In the genomic region with DNA sequence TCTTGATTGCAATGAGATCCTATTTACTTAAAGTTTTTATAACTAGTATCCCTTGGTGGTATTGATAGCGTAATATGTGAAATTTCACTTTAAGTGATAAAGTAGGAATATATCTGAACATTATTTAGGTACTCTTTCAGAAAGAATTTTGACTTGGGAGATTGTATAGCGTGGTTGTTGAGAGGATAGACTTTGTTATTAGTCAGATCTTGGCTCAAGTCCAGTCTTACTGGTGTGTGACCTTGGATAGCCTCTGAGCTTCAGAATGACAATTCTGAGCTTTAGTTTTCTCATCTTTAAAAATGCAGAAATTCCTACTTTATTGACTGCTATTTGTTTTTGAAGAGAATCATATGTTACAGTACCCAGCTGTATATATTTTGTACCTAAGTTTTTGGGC, we compare ENCODE assay signal across 10 cellular contexts. TPM values are rescaled to one million over a fixed set of nuclear protein-coding genes. Genes with fewer than 3 reads are reported as not detected.
A peak's percentile ranks its signal among the peaks of the same experiment; 100 is the strongest.
DNase-seq lines count a peak whose midpoint lies in the region; ATAC-seq, FAIRE-seq and TF ChIP-seq lines count a peak whose summit lies in the region.
"Had no signal": no experiment of that assay in that cellular context is flagged by ENCODE, and none has a peak within 500 bp of the region (broad histone marks: within the 10 kb centered on the region; RNA-seq: fewer than 3 reads in every experiment).

No MANE protein-coding gene starts in this region.

- DNase-seq in AG09319 (ENCODE audit: extremely low read depth, low read depth) (peak; percentile 23), HFFc6 (peak; percentile 84), astrocyte of the cerebellum (ENCODE audit: low read depth) (peak; percentile 68), keratinocyte (ENCODE audit: low read depth, low spot score) (no peak), activated T-cell treated with anti-CD3 and anti-CD28 coated beads for 4 hours (no peak)
- no peak for DNase-seq in activated CD8-positive, alpha-beta memory T cell treated with anti-CD3 and anti-CD28 coated beads for 24 hours
- DNase-seq in activated CD8-positive, alpha-beta memory T cell treated with anti-CD3 and anti-CD28 coated beads, Interleukin-2, amount 50 U/mL, for 4 hours = no peak
- DNase-seq: sigmoid colon had no signal

- H3K4me3 ChIP-seq in astrocyte of the cerebellum (ENCODE audit: low read depth, low read length) (no peak overlapping the region), keratinocyte (ENCODE audit: control insufficient read depth in 2 of 3, extremely low read depth in 1 of 3, insufficient read depth in 2 of 3, low read depth in 1 of 3, low read length in 3 of 3) (no peak overlapping the region)
- H3K4me3 ChIP-seq: sigmoid colon had no signal

- peaks cover 33% of the 10 kb centered on the region for H3K36me3 Mint-ChIP-seq in HFFc6 (ENCODE audit: low read depth)

- no peaks in the 10 kb centered on the region for H3K4me1 ChIP-seq in keratinocyte (ENCODE audit: control insufficient read depth, extremely low read depth, insufficient read depth, low read length)

- no peaks in the 10 kb centered on the region for H3K9me1 ChIP-seq in keratinocyte (ENCODE audit: control insufficient read depth, extremely low read depth, insufficient read depth, low read length)

- H3K79me2 ChIP-seq in keratinocyte (ENCODE audit: control insufficient read depth, insufficient read depth, low read length) = no peaks in the 10 kb centered on the region

- H3K27me3 ChIP-seq in keratinocyte (ENCODE audit: control insufficient read depth, extremely low read depth, insufficient read depth, low read length) = no peaks in the 10 kb centered on the region
- H3K27me3 ChIP-seq: sigmoid colon had no signal

- H2AFZ ChIP-seq in keratinocyte (ENCODE audit: control insufficient read depth, low read length) = no peak overlapping the region

- H3K27me3 Mint-ChIP-seq in HFFc6 (ENCODE audit: insufficient read depth) = no peaks in the 10 kb centered on the region; the same call in none of the 2 replicates
- H3K27me3 Mint-ChIP-seq: central memory CD8-positive, alpha-beta T cell had no signal

- peaks cover 0 to 1% of the 10 kb centered on the region in 2 experiments for H3K36me3 ChIP-seq in keratinocyte (ENCODE audit: control insufficient read depth in 2 of 2, extremely low read depth in 1 of 2, insufficient read depth in 2 of 2, low read length in 2 of 2)

- dilution Hi-C loops in keratinocyte (cut with MboI; ENCODE audit: extremely low pct_ligation_motif_present, low sequenced_read_pairs) = no loop called here

- no peak overlapping the region for H3K27ac ChIP-seq in keratinocyte (ENCODE audit: control insufficient read depth, insufficient read depth, low read length)
- H3K27ac ChIP-seq: sigmoid colon had no signal

- H3K9me3 ChIP-seq in keratinocyte (ENCODE audit: control insufficient read depth, low read depth, low read length) = no peaks in the 10 kb centered on the region
- H3K9me3 ChIP-seq: sigmoid colon had no signal

- TF ChIP-seq CTCF in AG09319 (IDR thresholded peaks at IDR 0.05; ENCODE audit: low read depth, low read length) = no peak
- TF ChIP-seq CTCF in HFFc6 (IDR thresholded peaks at IDR 0.05) = no peak
- no peak for TF ChIP-seq CTCF in astrocyte of the cerebellum (IDR thresholded peaks at IDR 0.05; ENCODE audit: low read depth, low read length, missing control alignments)
- TF ChIP-seq CTCF in keratinocyte (optimal IDR thresholded peaks at IDR 0.05 in 1 of 3, IDR thresholded peaks at IDR 0.05 in 1 of 3, conservative IDR thresholded peaks at IDR 0.05 in 1 of 3; ENCODE audit: extremely low read depth in 1 of 3, insufficient read depth in 2 of 3, low read length in 3 of 3) = no peak

- ATAC-seq in HG03378 (IDR thresholded peaks at IDR 0.05; ENCODE audit: unreplicated experiment) = no peak

- no peak overlapping the region for H3K9ac ChIP-seq in keratinocyte (ENCODE audit: control insufficient read depth, extremely low read depth, insufficient read depth, low read length)

- FAIRE-seq in keratinocyte (lab: Jason Lieb, UNC) = peak; percentile 43

- H3K27ac Mint-ChIP-seq in HFFc6 = peak overlapping the region; percentile 87

- H3K4me2 ChIP-seq in keratinocyte (ENCODE audit: control insufficient read depth, extremely low read depth, insufficient read depth, low read depth, low read length) = no peak overlapping the region

- H3K4me3 Mint-ChIP-seq in HFFc6 = peak overlapping the region; percentile 42
- H3K4me3 Mint-ChIP-seq: central memory CD8-positive, alpha-beta T cell had no signal

- no peaks in the 10 kb centered on the region for H4K20me1 ChIP-seq in keratinocyte (ENCODE audit: control insufficient read depth, extremely low read depth, insufficient read depth, low read length)

- peaks cover 43% of the 10 kb centered on the region for H3K4me1 Mint-ChIP-seq in HFFc6 (ENCODE audit: low read depth)

- H3K9me3 Mint-ChIP-seq in HFFc6 = no peaks in the 10 kb centered on the region
- H3K9me3 Mint-ChIP-seq: central memory CD8-positive, alpha-beta T cell had no signal

- in situ Hi-C loops in astrocyte of the cerebellum (cut with HindIII; ENCODE audit: low sequenced_read_pairs) = no loop called here

RNA-seq across cellular contexts. Expression of gene DCK, which starts 32.6 kb away (rescaled TPM):
- 10 to 100 TPM; 13.1 to 23.9 (median 22.3) TPM for total RNA-seq in HFFc6 (2021; fragmentation: NEBNext Ultra II Directional; extraction: Animal tissue kit (Norgen Biotek cat#: 25700))
- 4.4 to 11.3 TPM (median 7.2 TPM) in 3 replicates for polyA plus RNA-seq in keratinocyte
- polyA plus RNA-seq in keratinocyte (2011; ENCODE audit: low read depth) = 11.7 TPM
- polyA plus RNA-seq in keratinocyte (2011; cell fraction: cytosol; rRNA removed) = 5.0 and 8.3 TPM in 2 replicates
- polyA plus RNA-seq in keratinocyte (2011; cell fraction: nucleus; rRNA removed) = 3.9 and 4.8 TPM in 2 replicates
- 7.3 and 7.8 TPM in 2 replicates for polyA plus RNA-seq in keratinocyte (2012; ENCODE audit: low replicate concordance)
- 0.43 to 3.9 TPM (median 1.3 TPM) in 3 replicates for polyA minus RNA-seq in keratinocyte
- 3.6 TPM for polyA minus RNA-seq in keratinocyte (2011; cell fraction: cytosol; rRNA and poly(A)+ RNA removed)
- polyA minus RNA-seq in keratinocyte (2011; cell fraction: nucleus; rRNA and poly(A)+ RNA removed) = 2.2 and 4.1 TPM in 2 replicates

Comparison
In these comparisons a context has a peak if more than half of its experiments do, and no peak if none do; other contexts are left out.
1. DNase-seq: peak in AG09319 (single experiment), HFFc6 (single experiment) and astrocyte of the cerebellum (single experiment); none in keratinocyte (single experiment), activated T-cell treated with anti-CD3 and anti-CD28 coated beads for 4 hours (single experiment), activated CD8-positive, alpha-beta memory T cell treated with anti-CD3 and anti-CD28 coated beads for 24 hours (single experiment) and activated CD8-positive, alpha-beta memory T cell treated with anti-CD3 and anti-CD28 coated beads, Interleukin-2, amount 50 U/mL, for 4 hours (single experiment).